Comparison of ENCODE assay signal across 8 cellular contexts in genomic region chr19:16542045-16542893, GRCh38. TPM values are rescaled to one million over a fixed set of nuclear protein-coding genes. Genes with fewer than 3 reads are reported as not detected.
DNase-seq lines count a peak whose midpoint lies in the region; ATAC-seq and TF ChIP-seq lines count a peak whose summit lies in the region.

CHERP (minus strand) TSS chr19:16542437; CDS start chr19:16542378, 59 bp downstream.

- H3K27me3 ChIP-seq in SU-DHL-6 (ENCODE audit: low read length) (no peaks in the 10 kb centered on the region), ovary (no peaks in the 10 kb centered on the region), thyroid gland (no peaks in the 10 kb centered on the region)

- peak within 1 kb of the TSS; percentile 87 for H3K27ac Mint-ChIP-seq in activated naive CD8-positive, alpha-beta T cell treated with anti-CD3 and anti-CD28 coated beads, Interleukin-2, amount 10 ng/mL, durations not matched to agents 7 days and 5 days

- TF ChIP-seq EP300 in ovary (IDR thresholded peaks at IDR 0.05), result no peak

- peaks cover 10% of the 10 kb centered on the region for H3K4me1 ChIP-seq in ovary (ENCODE audit: insufficient read depth)
- peaks cover 11 to 30% of the 10 kb centered on the region in 2 donors for H3K4me1 ChIP-seq in thyroid gland

- H3K79me2 ChIP-seq in SU-DHL-6 (ENCODE audit: insufficient read depth, low read length), result peaks cover 79% of the 10 kb centered on the region

- H3K9me3 ChIP-seq in SU-DHL-6 (ENCODE audit: insufficient read depth, low read length) (no peaks in the 10 kb centered on the region), ovary (no peaks in the 10 kb centered on the region), thyroid gland (no peaks in the 10 kb centered on the region)

- POLR2A ChIA-PET in activated naive CD8-positive, alpha-beta T cell treated with anti-CD3 and anti-CD28 coated beads, Interleukin-2, amount 10 ng/mL, durations not matched to agents 7 days and 5 days (lab: Charles Lee), result interaction anchor here (1.0 to 2.5 kb wide), 11 partner anchors 23 to 119 kb away, joined by 4 to 28 read pairs (median 8); partner anchors contain the start of genes MED26 and TMEM38A

- peak within 1 kb of the TSS; percentile 81 for H3K4me2 ChIP-seq in SU-DHL-6 (ENCODE audit: low read depth, low read length, poor library complexity, severe bottlenecking)

- no peaks in the 10 kb centered on the region for H3K27me3 Mint-ChIP-seq in activated naive CD8-positive, alpha-beta T cell treated with anti-CD3 and anti-CD28 coated beads, Interleukin-2, amount 10 ng/mL, durations not matched to agents 7 days and 5 days

- H3K4me3 ChIP-seq in GM12864 (ENCODE audit: low read depth, low read length) (peak within 1 kb of the TSS; percentile 77), SU-DHL-6 (ENCODE audit: insufficient read depth, low read length, poor library complexity, severe bottlenecking) (peak within 1 kb of the TSS; percentile 92), ovary (peak within 1 kb of the TSS; percentile 84), thyroid gland (replicated peaks in 1 of 3) (peak within 1 kb of the TSS; percentile 93 to 100 (median 98))

- peak within 1 kb of the TSS; percentile 89 for H3K9ac ChIP-seq in SU-DHL-6 (ENCODE audit: low read length)

- 0% methylated on average over 69 to 106 of the region's 106 CpGs for WGBS in ovary, 3 donors
- 1 to 6% methylated on average over 6 to 28 of the region's 106 CpGs for WGBS in thyroid gland, 2 donors

- no peak for TF ChIP-seq CTCF in GM12864 (IDR thresholded peaks at IDR 0.05; ENCODE audit: low read depth, low read length, missing control alignments)
- no peak for TF ChIP-seq CTCF in SU-DHL-6 (IDR thresholded peaks at IDR 0.05; ENCODE audit: insufficient read depth, low read length, poor library complexity, severe bottlenecking)
- peak in 1 of 3 donors; percentile 29 for TF ChIP-seq CTCF in ovary (IDR thresholded peaks at IDR 0.05)
- TF ChIP-seq CTCF in thyroid gland (IDR thresholded peaks at IDR 0.05), result no peak

- H3F3A ChIP-seq in SU-DHL-6 (ENCODE audit: insufficient read depth), result peaks cover 21% of the 10 kb centered on the region

- H3K9me2 ChIP-seq in SU-DHL-6 (replicated peaks; ENCODE audit: insufficient read depth, low read length), result no peaks in the 10 kb centered on the region

- peak within 1 kb of the TSS; percentile 30 for H2AFZ ChIP-seq in SU-DHL-6 (ENCODE audit: low read depth, low read length, severe bottlenecking)

- H3K4me3 Mint-ChIP-seq in activated naive CD8-positive, alpha-beta T cell treated with anti-CD3 and anti-CD28 coated beads, Interleukin-2, amount 10 ng/mL, durations not matched to agents 7 days and 5 days, result peak within 1 kb of the TSS; percentile 95

- H3K36me3 ChIP-seq in SU-DHL-6 (ENCODE audit: low read length) (peaks cover 6% of the 10 kb centered on the region), ovary (no peaks in the 10 kb centered on the region), thyroid gland (no peaks in the 10 kb centered on the region)

- H3K36me3 Mint-ChIP-seq in activated naive CD8-positive, alpha-beta T cell treated with anti-CD3 and anti-CD28 coated beads, Interleukin-2, amount 10 ng/mL, durations not matched to agents 7 days and 5 days, result peaks cover 41% of the 10 kb centered on the region

- peaks cover 41% of the 10 kb centered on the region for H3K4me1 Mint-ChIP-seq in activated naive CD8-positive, alpha-beta T cell treated with anti-CD3 and anti-CD28 coated beads, Interleukin-2, amount 10 ng/mL, durations not matched to agents 7 days and 5 days

- peak; percentile 83 for ATAC-seq in HG02759 (IDR thresholded peaks at IDR 0.05; ENCODE audit: unreplicated experiment)
- ATAC-seq in activated naive CD8-positive, alpha-beta T cell treated with anti-CD3 and anti-CD28 coated beads, Interleukin-2, amount 10 ng/mL, durations not matched to agents 7 days and 5 days (ENCODE audit: low read depth), result peak; percentile 87
- ATAC-seq in Right ventricle myocardium inferior, result peak; percentile 98

- TF ChIP-seq POLR2A in ovary (IDR thresholded peaks at IDR 0.05), result peak; percentile 80
- peak in 1 of 2 donors; percentile 88 for TF ChIP-seq POLR2A in thyroid gland (IDR thresholded peaks at IDR 0.05)

- H4K20me1 ChIP-seq in SU-DHL-6 (ENCODE audit: low read depth, low read length), result peaks cover 15% of the 10 kb centered on the region; the same call in 1 of the 2 replicates

- no peaks in the 10 kb centered on the region for H3K9me3 Mint-ChIP-seq in activated naive CD8-positive, alpha-beta T cell treated with anti-CD3 and anti-CD28 coated beads, Interleukin-2, amount 10 ng/mL, durations not matched to agents 7 days and 5 days

- intact Hi-C loops in Right ventricle myocardium inferior (cut with DNase I), result no loop called here
- intact Hi-C loops in ovary (cut with DNase I), result no loop called here
- intact Hi-C loops in thyroid gland (cut with DNase I), result no loop called here

- H3K27ac ChIP-seq in SU-DHL-6 (ENCODE audit: low read depth, low read length), result peak within 1 kb of the TSS; percentile 85
- peak within 1 kb of the TSS; percentile 76 to 78 for H3K27ac ChIP-seq in ovary
- H3K27ac ChIP-seq in thyroid gland, result peak within 1 kb of the TSS; percentile 63 to 76 (median 65)

- peak; percentile 76 for DNase-seq in GM12864 (ENCODE audit: low read depth)
- DNase-seq in NCI-H1417 (lab: John Stamatoyannopoulos, UW), result peak; percentile 89 to 95 (median 94)
- peak; percentile 95 for DNase-seq in activated naive CD8-positive, alpha-beta T cell treated with anti-CD3 and anti-CD28 coated beads, Interleukin-2, amount 10 ng/mL, durations not matched to agents 7 days and 5 days
- peak; percentile 97 for DNase-seq in Right ventricle myocardium inferior (ENCODE audit: missing footprints)
- DNase-seq in ovary, result peak; percentile 92 to 96 (median 94)
- DNase-seq in thyroid gland, result peak; percentile 93 to 95

RNA-seq across cellular contexts. Expression of gene CHERP, which starts in this region (rescaled TPM):
- total RNA-seq in activated naive CD8-positive, alpha-beta T cell treated with anti-CD3 and anti-CD28 coated beads, Interleukin-2, amount 10 ng/mL, durations not matched to agents 7 days and 5 days, result 10 to 100 TPM; 65.5 to 67.0 TPM
- total RNA-seq in Right ventricle myocardium inferior (17.3 TPM), ovary (10 to 100 TPM in 6 of 7 donors, 1 to 10 TPM in 1; 8.9 to 52.6 (median 47.9) TPM), thyroid gland (10 to 100 TPM in 3 of 4 donors, 1 to 10 TPM in 1; 8.1 to 15.5 (median 11.7) TPM)
- 10 to 100 TPM in 1 of 2 donors, 1 to 10 TPM in 1; 5.9 to 26.3 TPM for polyA plus RNA-seq in ovary

Comparison
In these comparisons a context has a peak if more than half of its experiments do, and no peak if none do; other contexts are left out.
1. Peak in every context shown above with its lines: DNase-seq, ATAC-seq, H3K4me3 ChIP-seq and H3K27ac ChIP-seq.